Comparison of ENCODE assay signal across 7 cellular contexts in the genomic region with DNA sequence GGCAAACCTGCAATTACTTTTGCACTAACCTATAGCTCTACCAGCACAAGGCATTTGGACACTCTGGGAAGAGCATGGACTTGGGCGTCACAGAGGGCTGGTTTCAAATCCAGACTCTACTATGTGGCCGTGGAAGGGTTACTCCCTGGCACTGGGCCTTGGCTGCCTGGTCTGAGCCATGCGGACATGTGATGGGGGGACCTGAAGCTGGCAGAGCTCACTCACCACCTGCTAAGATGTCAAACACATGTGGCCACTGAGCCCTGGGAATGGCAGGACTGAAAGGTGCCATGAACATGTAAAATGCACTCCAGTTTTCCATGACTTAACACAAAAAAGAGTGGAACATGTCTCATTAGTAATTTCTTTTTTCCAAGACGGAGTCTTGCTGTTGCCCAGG. TPM values are rescaled to one million over a fixed set of nuclear protein-coding genes. Genes with fewer than 3 reads are reported as not detected.
"Had no signal": no experiment of that assay in that cellular context is flagged by ENCODE, and none has a peak within 500 bp of the region (broad histone marks: within the 10 kb centered on the region; RNA-seq: fewer than 3 reads in every experiment).

No MANE protein-coding gene starts in this region.

- DNase-seq: GM23248, GOT3, H9, HCEC 1CT, KBM-7 had no signal

- H2AFZ ChIP-seq: GM23248 had no signal

- H3K27ac ChIP-seq: GM23248 had no signal

- H3K4me3 ChIP-seq: GM23248 had no signal

- H3K9me3 Mint-ChIP-seq: H9, IgD-negative memory B cell had no signal

- H3K9ac ChIP-seq: GM23248 had no signal

- H3K4me3 Mint-ChIP-seq: H9, IgD-negative memory B cell had no signal

- H3K27ac Mint-ChIP-seq: H9 had no signal

RNA-seq across cellular contexts. Expression of a gene that starts 23.7 kb away (rescaled TPM):
- total RNA-seq: HT-29 had no signal
- polyA plus RNA-seq: IgD-negative memory B cell had no signal
